In genomic region chr16:27571433-27572306, GRCh38 we compare ENCODE assay signal across 21 cellular contexts. TPM values are rescaled to one million over a fixed set of nuclear protein-coding genes. Genes with fewer than 3 reads are reported as not detected.
DNase-seq lines count a peak whose midpoint lies in the region; ATAC-seq and TF ChIP-seq lines count a peak whose summit lies in the region.
"Had no signal": no experiment of that assay in that cellular context is flagged by ENCODE, and none has a peak within 500 bp of the region (broad histone marks: within the 10 kb centered on the region; RNA-seq: fewer than 3 reads in every experiment).

No MANE protein-coding gene starts in this region.

- no peak overlapping the region for H3K9ac ChIP-seq in colonic mucosa (ENCODE audit: low read depth in 2 of 2, low read length in 2 of 2)

- TF ChIP-seq CTCF in heart left ventricle (IDR thresholded peaks at IDR 0.05) (no peak), left ventricle myocardium inferior (IDR thresholded peaks at IDR 0.05; ENCODE audit: borderline replicate concordance) (no peak), nephron (IDR thresholded peaks at IDR 0.05; ENCODE audit: unreplicated experiment in 3 of 3) (no peak), upper lobe of left lung (IDR thresholded peaks at IDR 0.05) (no peak), colonic mucosa (IDR thresholded peaks at IDR 0.05) (no peak)

- no peaks in the 10 kb centered on the region for H3K27me3 Mint-ChIP-seq in nephron (ENCODE audit: low read depth)
- H3K27me3 Mint-ChIP-seq: B cell; naive thymus-derived CD4-positive, alpha-beta T cell had no signal

- H3K36me3 Mint-ChIP-seq in nephron (ENCODE audit: low read depth), result peaks cover 6% of the 10 kb centered on the region

- TF ChIP-seq POLR2A in heart left ventricle (IDR thresholded peaks at IDR 0.05) (no peak), upper lobe of left lung (IDR thresholded peaks at IDR 0.05) (no peak)

- no peak overlapping the region for H3K27ac ChIP-seq in heart left ventricle
- H3K27ac ChIP-seq in left ventricle myocardium inferior (replicated peaks), result no peak overlapping the region
- H3K27ac ChIP-seq in ectodermal cell (ENCODE audit: insufficient read depth, low read depth, low read length, poor library complexity, severe bottlenecking), result peak overlapping the region; percentile 4
- no peak overlapping the region for H3K27ac ChIP-seq in upper lobe of left lung
- H3K27ac ChIP-seq in colonic mucosa, result no peak overlapping the region
- H3K27ac ChIP-seq: pancreas, PC-9 had no signal

- TF ChIP-seq EP300 in upper lobe of left lung (IDR thresholded peaks at IDR 0.05), result no peak

- peak in 3 of 4 donors; percentile 20 to 41 (median 22) for ATAC-seq in heart left ventricle
- peak; percentile 14 to 38 for ATAC-seq in upper lobe of left lung (ENCODE audit: low FRiP score in 2 of 2)
- no peak for ATAC-seq in HG03521 (IDR thresholded peaks at IDR 0.05; ENCODE audit: unreplicated experiment)
- no peak for ATAC-seq in GM18511 (IDR thresholded peaks at IDR 0.05; ENCODE audit: unreplicated experiment)
- ATAC-seq: activated T-cell treated with anti-CD3 and anti-CD28 coated beads, Interleukin-2, amount 50 U/mL, for 4 hours; naive thymus-derived CD4-positive, alpha-beta T cell had no signal

- no peak overlapping the region for H3K4me3 Mint-ChIP-seq in nephron
- H3K4me3 Mint-ChIP-seq: activated T-cell treated with anti-CD3 and anti-CD28 coated beads, Interleukin-2, amount 50 U/mL, for 4 hours; B cell; naive thymus-derived CD4-positive, alpha-beta T cell; T-helper 1 cell treated with Interleukin-12 subunit alpha and Interleukin-12 subunit beta and Interleukin-4 antibody, amounts not matched to agents 30 μg/mL and 1 μg/mL, for 36 hours had no signal

- no peak for DNase-seq in heart left ventricle
- no peak for DNase-seq in left ventricle myocardium inferior
- peak in 1 of 2 donors; percentile 42 for DNase-seq in upper lobe of left lung
- no peak for DNase-seq in colonic mucosa
- DNase-seq: activated CD4-positive, alpha-beta T cell treated with anti-CD3 and anti-CD28 coated beads for 1 hour; activated naive CD4-positive, alpha-beta T cell treated with Interleukin-2 at 50 U/mL for 16 hours; activated T-cell treated with anti-CD3 and anti-CD28 coated beads, Interleukin-2, amount 50 U/mL, for 4 hours; COR-L47; GDM1; naive thymus-derived CD4-positive, alpha-beta T cell; NCI-H146; pancreas; PC-9; SIG-M5; stimulated activated CD8-positive, alpha-beta memory T cell treated with anti-CD3 and anti-CD28 coated beads, Interleukin-4, amount 100 ng/mL, for 48 hours had no signal

- peaks cover 28% of the 10 kb centered on the region for H3K4me1 Mint-ChIP-seq in nephron

- 82 to 95% (median 88%) methylated on average over 8 of the region's 8 CpGs for WGBS in heart left ventricle, 4 donors
- 85 to 88% methylated on average over 7 to 8 of the region's 8 CpGs for WGBS in ectodermal cell, 2 experiments
- WGBS in upper lobe of left lung, 2 donors, result 88 to 93% methylated on average over 8 of the region's 8 CpGs

- H3K9me3 ChIP-seq in heart left ventricle, result no peaks in the 10 kb centered on the region
- no peaks in the 10 kb centered on the region for H3K9me3 ChIP-seq in left ventricle myocardium inferior (replicated peaks)
- H3K9me3 ChIP-seq in ectodermal cell (ENCODE audit: control insufficient read depth, low read length), result no peaks in the 10 kb centered on the region
- H3K9me3 ChIP-seq in upper lobe of left lung, result no peaks in the 10 kb centered on the region
- H3K9me3 ChIP-seq in colonic mucosa, result no peaks in the 10 kb centered on the region
- H3K9me3 ChIP-seq: pancreas had no signal

- H3K36me3 ChIP-seq in heart left ventricle (peaks cover 0 to 23% (median 6%) of the 10 kb centered on the region in 9 donors), left ventricle myocardium inferior (peaks cover 10% of the 10 kb centered on the region), ectodermal cell (ENCODE audit: control insufficient read depth, insufficient read depth, low read length) (no peaks in the 10 kb centered on the region), upper lobe of left lung (peaks cover 0 to 14% (median 6%) of the 10 kb centered on the region in 4 donors), colonic mucosa (no peaks in the 10 kb centered on the region)
- H3K36me3 ChIP-seq: pancreas had no signal

- peak overlapping the region; percentile 45 to 72 (median 61) for H3K27ac Mint-ChIP-seq in nephron
- H3K27ac Mint-ChIP-seq: B cell; T-helper 1 cell treated with Interleukin-12 subunit alpha and Interleukin-12 subunit beta and Interleukin-4 antibody, amounts not matched to agents 30 μg/mL and 1 μg/mL, for 36 hours had no signal

- H3K4me3 ChIP-seq in heart left ventricle (no peak overlapping the region), left ventricle myocardium inferior (no peak overlapping the region), ectodermal cell (ENCODE audit: insufficient read depth, low read depth, low read length) (no peak overlapping the region), upper lobe of left lung (no peak overlapping the region), colonic mucosa (no peak overlapping the region)
- H3K4me3 ChIP-seq: pancreas, PC-9 had no signal

- H3K4me1 ChIP-seq in heart left ventricle, result peaks cover 0 to 12% (median 0%) of the 10 kb centered on the region in 12 donors
- peaks cover 15% of the 10 kb centered on the region for H3K4me1 ChIP-seq in left ventricle myocardium inferior
- peaks cover 13% of the 10 kb centered on the region for H3K4me1 ChIP-seq in ectodermal cell (ENCODE audit: control insufficient read depth, insufficient read depth, low read length)
- H3K4me1 ChIP-seq in upper lobe of left lung, result no peaks in the 10 kb centered on the region
- H3K4me1 ChIP-seq in colonic mucosa, result no peaks in the 10 kb centered on the region

- H3K27me3 ChIP-seq in heart left ventricle (no peaks in the 10 kb centered on the region), left ventricle myocardium inferior (ENCODE audit: low read depth) (no peaks in the 10 kb centered on the region), ectodermal cell (ENCODE audit: control insufficient read depth, insufficient read depth, low read length, poor library complexity, severe bottlenecking) (no peaks in the 10 kb centered on the region), upper lobe of left lung (no peaks in the 10 kb centered on the region), colonic mucosa (no peaks in the 10 kb centered on the region)
- H3K27me3 ChIP-seq: pancreas had no signal

- intact Hi-C loops in heart left ventricle (cut with DNase I), result no loop called here
- intact Hi-C loops in left ventricle myocardium inferior (cut with micrococcal nuclease), result no loop called here
- intact Hi-C loops in colonic mucosa (cut with DNase I), result no loop called here

- H3K9me3 Mint-ChIP-seq in nephron, result no peaks in the 10 kb centered on the region
- H3K9me3 Mint-ChIP-seq: activated T-cell treated with anti-CD3 and anti-CD28 coated beads, Interleukin-2, amount 50 U/mL, for 4 hours; naive thymus-derived CD4-positive, alpha-beta T cell; T-helper 1 cell treated with Interleukin-12 subunit alpha and Interleukin-12 subunit beta and Interleukin-4 antibody, amounts not matched to agents 30 μg/mL and 1 μg/mL, for 36 hours had no signal

RNA-seq across cellular contexts. Expression of gene KATNIP, which starts 21.7 kb away (rescaled TPM):
- total RNA-seq in heart left ventricle, result 10 to 100 TPM in 8 of 9 donors, 1 to 10 TPM in 1; 9.7 to 26.3 (median 18.8) TPM
- polyA plus RNA-seq in heart left ventricle, result 1 to 10 TPM; 5.8 to 9.1 TPM
- 12.0 TPM for total RNA-seq in left ventricle myocardium inferior
- polyA plus RNA-seq in ectodermal cell (2013, experiment 1 of 4), result 22.0 TPM
- polyA plus RNA-seq in ectodermal cell (2013, experiment 2 of 4), result 29.5 TPM
- polyA plus RNA-seq in ectodermal cell (2013, experiment 3 of 4), result 18.2 TPM
- 19.5 TPM for polyA plus RNA-seq in ectodermal cell (2013, experiment 4 of 4)
- total RNA-seq in upper lobe of left lung, result 10 to 100 TPM; 19.9 to 79.6 (median 38.6) TPM
- 10 to 100 TPM; 23.6 to 34.1 TPM for total RNA-seq in colonic mucosa

RNA-seq across cellular contexts. Expression of gene GTF3C1, which starts 22.0 kb away (rescaled TPM):
- total RNA-seq in heart left ventricle (10 to 100 TPM; 48.1 to 76.4 (median 69.5) TPM), left ventricle myocardium inferior (46.9 TPM), upper lobe of left lung (100 to 1,000 TPM in 1 of 6 donors, 10 to 100 TPM in 5; 58.3 to 138 (median 73.3) TPM), colonic mucosa (10 to 100 TPM; 40.1 to 67.8 TPM)
- polyA plus RNA-seq in heart left ventricle, result 10 to 100 TPM; 53.2 to 80.3 TPM
- 94.6 TPM for polyA plus RNA-seq in ectodermal cell (2013, experiment 1 of 4)
- polyA plus RNA-seq in ectodermal cell (2013, experiment 2 of 4), result 116 TPM
- polyA plus RNA-seq in ectodermal cell (2013, experiment 3 of 4), result 75.9 TPM
- 85.6 TPM for polyA plus RNA-seq in ectodermal cell (2013, experiment 4 of 4)

Comparison
In these comparisons a context has a peak if more than half of its experiments do, and no peak if none do; other contexts are left out.
1. ATAC-seq: peak in heart left ventricle (3 of 4) and upper lobe of left lung (2 of 2); none in HG03521 (single experiment) and GM18511 (single experiment).